Comparison of ENCODE assay signal across 1 cellular context in genomic region chr3:8784676-8785435, GRCh38.
TF ChIP-seq lines count a peak whose summit lies in the region.

No MANE protein-coding gene starts in this region.

TF ChIP-seq in SK-N-SH, 30 proteins besides CTCF, POLR2A, EP300 and RAD21 (continued from another document):
- TF ChIP-seq USF2 (IDR thresholded peaks at IDR 0.05; ENCODE audit: borderline replicate concordance, low read depth, low read length) (no peak), FOXJ3 (CRISPR knock-in tag; IDR thresholded peaks at IDR 0.05) (peak; percentile 66; the same call in 1 of the 2 replicates), RFX5 (IDR thresholded peaks at IDR 0.05; ENCODE audit: low read length) (no peak), RCOR1 (IDR thresholded peaks at IDR 0.05; ENCODE audit: low read length) (peak; percentile 84), MXI1 (IDR thresholded peaks at IDR 0.05; ENCODE audit: low read depth, low read length) (no peak), GATA2 (CRISPR knock-in tag; IDR thresholded peaks at IDR 0.05) (peak; percentile 87), RXRA (IDR thresholded peaks at IDR 0.05; ENCODE audit: borderline replicate concordance, low read depth) (no peak), FOXM1 (IDR thresholded peaks at IDR 0.05; ENCODE audit: low read depth) (no peak), FOSL2 (IDR thresholded peaks at IDR 0.05; ENCODE audit: borderline replicate concordance, low read depth) (no peak), CHD2 (IDR thresholded peaks at IDR 0.05; ENCODE audit: low read length, partially characterized antibody) (peak; percentile 68)
- TF ChIP-seq, protein P1, sequence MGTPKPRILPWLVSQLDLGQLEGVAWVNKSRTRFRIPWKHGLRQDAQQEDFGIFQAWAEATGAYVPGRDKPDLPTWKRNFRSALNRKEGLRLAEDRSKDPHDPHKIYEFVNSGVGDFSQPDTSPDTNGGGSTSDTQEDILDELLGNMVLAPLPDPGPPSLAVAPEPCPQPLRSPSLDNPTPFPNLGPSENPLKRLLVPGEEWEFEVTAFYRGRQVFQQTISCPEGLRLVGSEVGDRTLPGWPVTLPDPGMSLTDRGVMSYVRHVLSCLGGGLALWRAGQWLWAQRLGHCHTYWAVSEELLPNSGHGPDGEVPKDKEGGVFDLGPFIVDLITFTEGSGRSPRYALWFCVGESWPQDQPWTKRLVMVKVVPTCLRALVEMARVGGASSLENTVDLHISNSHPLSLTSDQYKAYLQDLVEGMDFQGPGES (IDR thresholded peaks at IDR 0.05; ENCODE audit: low read depth, low read length) = no peak
